ENCODE assay signal across 1 cellular context in the genomic region with DNA sequence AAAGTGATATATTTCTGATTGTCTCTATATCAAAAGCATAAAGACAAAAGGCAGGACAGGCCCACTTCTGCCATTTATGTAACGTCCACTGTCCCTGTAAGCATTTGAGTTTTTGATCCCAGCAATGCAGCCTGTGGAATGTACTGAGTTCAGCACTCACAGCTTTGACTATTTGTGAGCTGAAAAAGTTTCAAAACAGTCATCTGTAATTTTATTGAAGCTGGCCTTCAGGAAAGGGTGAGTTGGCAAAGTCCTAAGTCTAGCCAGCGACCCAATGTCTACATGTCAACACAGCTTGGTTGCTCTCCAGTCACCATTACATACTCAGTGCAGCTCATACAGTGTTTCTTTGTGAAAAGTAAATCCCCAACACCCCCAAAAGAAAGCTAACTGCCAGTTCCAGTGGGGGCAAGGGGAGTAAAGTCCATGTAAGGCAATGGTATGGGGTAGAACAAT.
TF ChIP-seq lines count a peak whose summit lies in the region.

No MANE protein-coding gene starts in this region.

TF ChIP-seq in HepG2, 621 proteins besides CTCF, POLR2A, EP300 and RAD21 (continued from another document and continues in another):
- TF ChIP-seq, protein P1, sequence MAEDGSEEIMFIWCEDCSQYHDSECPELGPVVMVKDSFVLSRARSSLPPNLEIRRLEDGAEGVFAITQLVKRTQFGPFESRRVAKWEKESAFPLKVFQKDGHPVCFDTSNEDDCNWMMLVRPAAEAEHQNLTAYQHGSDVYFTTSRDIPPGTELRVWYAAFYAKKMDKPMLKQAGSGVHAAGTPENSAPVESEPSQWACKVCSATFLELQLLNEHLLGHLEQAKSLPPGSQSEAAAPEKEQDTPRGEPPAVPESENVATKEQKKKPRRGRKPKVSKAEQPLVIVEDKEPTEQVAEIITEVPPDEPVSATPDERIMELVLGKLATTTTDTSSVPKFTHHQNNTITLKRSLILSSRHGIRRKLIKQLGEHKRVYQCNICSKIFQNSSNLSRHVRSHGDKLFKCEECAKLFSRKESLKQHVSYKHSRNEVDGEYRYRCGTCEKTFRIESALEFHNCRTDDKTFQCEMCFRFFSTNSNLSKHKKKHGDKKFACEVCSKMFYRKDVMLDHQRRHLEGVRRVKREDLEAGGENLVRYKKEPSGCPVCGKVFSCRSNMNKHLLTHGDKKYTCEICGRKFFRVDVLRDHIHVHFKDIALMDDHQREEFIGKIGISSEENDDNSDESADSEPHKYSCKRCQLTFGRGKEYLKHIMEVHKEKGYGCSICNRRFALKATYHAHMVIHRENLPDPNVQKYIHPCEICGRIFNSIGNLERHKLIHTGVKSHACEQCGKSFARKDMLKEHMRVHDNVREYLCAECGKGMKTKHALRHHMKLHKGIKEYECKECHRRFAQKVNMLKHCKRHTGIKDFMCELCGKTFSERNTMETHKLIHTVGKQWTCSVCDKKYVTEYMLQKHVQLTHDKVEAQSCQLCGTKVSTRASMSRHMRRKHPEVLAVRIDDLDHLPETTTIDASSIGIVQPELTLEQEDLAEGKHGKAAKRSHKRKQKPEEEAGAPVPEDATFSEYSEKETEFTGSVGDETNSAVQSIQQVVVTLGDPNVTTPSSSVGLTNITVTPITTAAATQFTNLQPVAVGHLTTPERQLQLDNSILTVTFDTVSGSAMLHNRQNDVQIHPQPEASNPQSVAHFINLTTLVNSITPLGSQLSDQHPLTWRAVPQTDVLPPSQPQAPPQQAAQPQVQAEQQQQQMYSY (CRISPR knock-in tag; IDR thresholded peaks at IDR 0.05): no peak
- TF ChIP-seq FOSL1 (CRISPR knock-in tag; IDR thresholded peaks at IDR 0.05; ENCODE audit: borderline replicate concordance): no peak
- no peak for TF ChIP-seq ZNF569 (CRISPR knock-in tag; IDR thresholded peaks at IDR 0.05; ENCODE audit: borderline replicate concordance)
- TF ChIP-seq ZNF407 (CRISPR knock-in tag; IDR thresholded peaks at IDR 0.05; ENCODE audit: not compliant biosample characterization): no peak
- 0 out of 2 replicates have a peak, but pooled peaks have one; percentile 19 for TF ChIP-seq PPARG (CRISPR knock-in tag; conservative IDR thresholded peaks at IDR 0.05)
- TF ChIP-seq ZNF121 (CRISPR knock-in tag; IDR thresholded peaks at IDR 0.05): no peak
- no peak for TF ChIP-seq ZFP37 (CRISPR knock-in tag; IDR thresholded peaks at IDR 0.05; ENCODE audit: borderline replicate concordance)
- TF ChIP-seq SKI (IDR thresholded peaks at IDR 0.05; ENCODE audit: partially characterized antibody): peak; percentile 80
- TF ChIP-seq CBX1 (IDR thresholded peaks at IDR 0.05; ENCODE audit: low read depth): no peak
- no peak for TF ChIP-seq ZIK1 (CRISPR knock-in tag; IDR thresholded peaks at IDR 0.05; ENCODE audit: borderline replicate concordance, low read depth)
- TF ChIP-seq PLRG1 (conservative IDR thresholded peaks at IDR 0.05): no peak
- TF ChIP-seq TCF7 (IDR thresholded peaks at IDR 0.05; ENCODE audit: low read depth): 0 out of 2 replicates have a peak, but pooled peaks have one; percentile 26
- no peak for TF ChIP-seq ZNF124 (CRISPR knock-in tag; IDR thresholded peaks at IDR 0.05)
- TF ChIP-seq NFAT5 (CRISPR knock-in tag; IDR thresholded peaks at IDR 0.05): no peak
- 0 out of 2 replicates have a peak, but pooled peaks have one; percentile 32 for TF ChIP-seq PHF8 (CRISPR knock-in tag; IDR thresholded peaks at IDR 0.05)
- no peak for TF ChIP-seq HNRNPL (IDR thresholded peaks at IDR 0.05; ENCODE audit: low read depth, low read length)
- TF ChIP-seq, protein P2, sequence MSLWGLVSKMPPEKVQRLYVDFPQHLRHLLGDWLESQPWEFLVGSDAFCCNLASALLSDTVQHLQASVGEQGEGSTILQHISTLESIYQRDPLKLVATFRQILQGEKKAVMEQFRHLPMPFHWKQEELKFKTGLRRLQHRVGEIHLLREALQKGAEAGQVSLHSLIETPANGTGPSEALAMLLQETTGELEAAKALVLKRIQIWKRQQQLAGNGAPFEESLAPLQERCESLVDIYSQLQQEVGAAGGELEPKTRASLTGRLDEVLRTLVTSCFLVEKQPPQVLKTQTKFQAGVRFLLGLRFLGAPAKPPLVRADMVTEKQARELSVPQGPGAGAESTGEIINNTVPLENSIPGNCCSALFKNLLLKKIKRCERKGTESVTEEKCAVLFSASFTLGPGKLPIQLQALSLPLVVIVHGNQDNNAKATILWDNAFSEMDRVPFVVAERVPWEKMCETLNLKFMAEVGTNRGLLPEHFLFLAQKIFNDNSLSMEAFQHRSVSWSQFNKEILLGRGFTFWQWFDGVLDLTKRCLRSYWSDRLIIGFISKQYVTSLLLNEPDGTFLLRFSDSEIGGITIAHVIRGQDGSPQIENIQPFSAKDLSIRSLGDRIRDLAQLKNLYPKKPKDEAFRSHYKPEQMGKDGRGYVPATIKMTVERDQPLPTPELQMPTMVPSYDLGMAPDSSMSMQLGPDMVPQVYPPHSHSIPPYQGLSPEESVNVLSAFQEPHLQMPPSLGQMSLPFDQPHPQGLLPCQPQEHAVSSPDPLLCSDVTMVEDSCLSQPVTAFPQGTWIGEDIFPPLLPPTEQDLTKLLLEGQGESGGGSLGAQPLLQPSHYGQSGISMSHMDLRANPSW (CRISPR knock-in tag; IDR thresholded peaks at IDR 0.05; ENCODE audit: borderline replicate concordance): no peak
- no peak for TF ChIP-seq ZNF441 (CRISPR knock-in tag; IDR thresholded peaks at IDR 0.05; ENCODE audit: borderline replicate concordance)
- TF ChIP-seq ONECUT2 (CRISPR knock-in tag; IDR thresholded peaks at IDR 0.05): no peak
- TF ChIP-seq ZMYM4 (CRISPR knock-in tag; IDR thresholded peaks at IDR 0.05): peak; percentile 81
- TF ChIP-seq MTF2 (CRISPR knock-in tag; IDR thresholded peaks at IDR 0.05; ENCODE audit: borderline replicate concordance): no peak
- TF ChIP-seq TFE3 (CRISPR knock-in tag; IDR thresholded peaks at IDR 0.05): 0 out of 2 replicates have a peak, but pooled peaks have one; percentile 47
- TF ChIP-seq ESRRA (CRISPR knock-in tag; IDR thresholded peaks at IDR 0.05; ENCODE audit: low read depth): no peak
- no peak for TF ChIP-seq ZNF576 (CRISPR knock-in tag; IDR thresholded peaks at IDR 0.05)
- no peak for TF ChIP-seq MED8 (CRISPR knock-in tag; IDR thresholded peaks at IDR 0.05; ENCODE audit: insufficient replicate concordance)
- TF ChIP-seq, protein P3, sequence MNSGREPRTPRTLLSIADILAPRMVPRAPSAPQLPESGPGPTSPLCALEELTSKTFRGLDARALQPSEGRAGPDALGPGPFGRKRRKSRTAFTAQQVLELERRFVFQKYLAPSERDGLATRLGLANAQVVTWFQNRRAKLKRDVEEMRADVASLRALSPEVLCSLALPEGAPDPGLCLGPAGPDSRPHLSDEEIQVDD (CRISPR knock-in tag; IDR thresholded peaks at IDR 0.05; ENCODE audit: borderline replicate concordance): no peak
- no peak for TF ChIP-seq ZNF562 (CRISPR knock-in tag; IDR thresholded peaks at IDR 0.05; ENCODE audit: borderline replicate concordance)
- no peak for TF ChIP-seq GLI4 (CRISPR knock-in tag; IDR thresholded peaks at IDR 0.05; ENCODE audit: borderline replicate concordance)
- TF ChIP-seq GABPB1 (CRISPR knock-in tag; IDR thresholded peaks at IDR 0.05): no peak
- TF ChIP-seq FLYWCH1 (CRISPR knock-in tag; IDR thresholded peaks at IDR 0.05): no peak
- TF ChIP-seq ASH2L (IDR thresholded peaks at IDR 0.05; ENCODE audit: insufficient read length, low read depth, low read length): peak; percentile 93
- TF ChIP-seq XRCC5 (optimal IDR thresholded peaks at IDR 0.05; ENCODE audit: low read length): no peak
